Comparison of ENCODE assay signal across 25 cellular contexts in genomic region chr7:7670490-7670889, GRCh38.
"Had no signal": no experiment of that assay in that cellular context is flagged by ENCODE, and none has a peak within 500 bp of the region (broad histone marks: within the 10 kb centered on the region; RNA-seq: fewer than 3 reads in every experiment).

No MANE protein-coding gene starts in this region.

- H3K27ac ChIP-seq: dorsolateral prefrontal cortex, gastrocnemius medialis, left lung, prostate gland, right atrium auricular region, suprapubic skin, transverse colon, upper lobe of right lung, vagina had no signal

- H3K4me1 ChIP-seq: left lung, prostate gland, right atrium auricular region, suprapubic skin, transverse colon, upper lobe of right lung, vagina had no signal

- H3K27ac Mint-ChIP-seq: mesothelial cell of epicardium, nephron had no signal

- H3K27me3 Mint-ChIP-seq: naive B cell; stimulated activated naive CD8-positive, alpha-beta T cell treated with anti-CD3 and anti-CD28 coated beads, Interleukin-15, amount 100 ng/mL, for 72 hours had no signal

- H3K9me3 Mint-ChIP-seq: mesothelial cell of epicardium, nephron had no signal

- H3K4me3 Mint-ChIP-seq: mesothelial cell of epicardium, nephron had no signal

- H3K9me3 ChIP-seq: gastrocnemius medialis, left lung, mucosa of descending colon, prostate gland, right atrium auricular region, suprapubic skin, transverse colon, upper lobe of right lung, vagina had no signal

- DNase-seq: dorsolateral prefrontal cortex; effector CD4-positive, alpha-beta T cell; gastrocnemius medialis; head of caudate nucleus; left cardiac atrium; left lung; mesenchymal stem cell; mucosa of descending colon; naive B cell; nucleus accumbens; stimulated activated CD4-positive, alpha-beta T cell treated with anti-CD3 and anti-CD28 coated beads, Interleukin-12 subunit alpha, Interleukin-12 subunit beta, amount 100 ng/mL, for 4 hours; stimulated activated CD4-positive, alpha-beta T cell treated with anti-CD3 and anti-CD28 coated beads, Interleukin-1b, Interleukin-23, amount 100 ng/mL, for 48 hours; stimulated activated CD4-positive, alpha-beta T cell treated with anti-CD3 and anti-CD28 coated beads, Interleukin-4, amount 100 ng/mL, for 1 hour; stimulated activated CD8-positive, alpha-beta memory T cell treated with anti-CD3 and anti-CD28 coated beads, Interleukin-4, amount 100 ng/mL, for 48 hours; stimulated activated naive CD4-positive, alpha-beta T cell; stimulated activated naive CD8-positive, alpha-beta T cell treated with anti-CD3 and anti-CD28 coated beads, Interleukin-15, amount 100 ng/mL, for 72 hours; transverse colon; upper lobe of right lung had no signal

- H3K27me3 ChIP-seq: dorsolateral prefrontal cortex, gastrocnemius medialis, left lung, right atrium auricular region, suprapubic skin, transverse colon, upper lobe of right lung, vagina had no signal

- H3K4me1 Mint-ChIP-seq: nephron had no signal

- ATAC-seq: gastrocnemius medialis; left cardiac atrium; left lung; mucosa of descending colon; sciatic nerve; stimulated activated naive CD8-positive, alpha-beta T cell treated with anti-CD3 and anti-CD28 coated beads, Interleukin-15, amount 100 ng/mL, for 72 hours; upper lobe of right lung had no signal
